23 cellular contexts compared by ENCODE assay signal in the genomic region with DNA sequence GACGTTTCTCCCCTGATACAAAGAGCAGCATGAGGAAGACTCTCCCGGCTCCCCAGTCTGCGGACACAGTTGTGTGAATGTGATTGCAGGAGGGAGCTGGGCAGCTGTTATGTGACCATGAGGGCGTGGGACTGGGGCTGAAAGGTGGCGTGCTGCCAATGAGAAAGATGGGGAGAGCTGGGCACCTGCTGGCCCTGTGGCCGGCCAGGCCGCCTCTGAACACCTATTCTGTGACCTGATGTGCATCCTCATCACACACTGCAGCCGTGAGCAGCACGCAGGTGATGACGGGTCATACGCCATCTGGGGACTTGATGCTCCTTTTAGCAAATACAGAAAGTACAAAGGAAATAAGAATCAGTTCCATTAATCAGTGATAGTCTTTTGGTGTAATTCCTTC.
"Had no signal": no experiment of that assay in that cellular context is flagged by ENCODE, and none has a peak within 500 bp of the region (broad histone marks: within the 10 kb centered on the region; RNA-seq: fewer than 3 reads in every experiment).

No MANE protein-coding gene starts in this region.

- H3K9me3 ChIP-seq: heart right ventricle, lower lobe of right lung, ovary, uterus had no signal

- H3K27me3 Mint-ChIP-seq: naive thymus-derived CD8-positive, alpha-beta T cell; stimulated activated naive B cell treated with anti-CD40 and anti-IgM and Interleukin-4, amounts not matched to agents 10 μg/mL and 1 μg/mL and 100 μg/mL, for 72 hours; type B pancreatic cell had no signal

- H3K27ac Mint-ChIP-seq: naive thymus-derived CD8-positive, alpha-beta T cell; nephron; neural progenitor cell; progenitor cell of endocrine pancreas; stimulated activated naive B cell treated with anti-CD40 and anti-IgM and Interleukin-4, amounts not matched to agents 10 μg/mL and 1 μg/mL and 100 μg/mL, for 72 hours; type B pancreatic cell had no signal

- H3K79me2 ChIP-seq: hepatocyte had no signal

- H3K9ac ChIP-seq: neural progenitor cell had no signal

- H3K4me1 ChIP-seq: heart right ventricle, lower lobe of right lung, neural progenitor cell, tibial nerve, uterus had no signal

- H3K36me3 ChIP-seq: neural progenitor cell, ovary, uterus had no signal

- H3K4me3 Mint-ChIP-seq: naive thymus-derived CD8-positive, alpha-beta T cell; nephron; neural progenitor cell; stimulated activated naive B cell treated with anti-CD40 and anti-IgM and Interleukin-4, amounts not matched to agents 10 μg/mL and 1 μg/mL and 100 μg/mL, for 72 hours; type B pancreatic cell had no signal

- H3K27ac ChIP-seq: heart right ventricle, hepatocyte, lower lobe of right lung, neural progenitor cell, ovary, skin epidermis, tibial nerve, uterus had no signal

- H3K4me2 ChIP-seq: hepatocyte, neural progenitor cell had no signal

- H3K4me3 ChIP-seq: heart right ventricle, hepatocyte, lower lobe of right lung, neural progenitor cell, ovary, skin epidermis, tibial nerve, uterus had no signal

- H2AFZ ChIP-seq: hepatocyte, neural progenitor cell had no signal

- H3K27me3 ChIP-seq: heart right ventricle, hepatocyte, neural progenitor cell, ovary, tibial nerve, uterus had no signal

- ATAC-seq: heart right ventricle; lower lobe of right lung; naive thymus-derived CD8-positive, alpha-beta T cell; right cardiac atrium; sciatic nerve; stimulated activated naive B cell treated with anti-CD40 and anti-IgM and Interleukin-4, amounts not matched to agents 10 μg/mL and 1 μg/mL and 100 μg/mL, for 72 hours; stimulated activated naive CD8-positive, alpha-beta T cell treated with anti-CD3 and anti-CD28 coated beads, Interleukin-15, Interleukin-2, amounts not matched to agents 100 U/mL and 50 U/mL, for 24 hours had no signal

- H3K9me3 Mint-ChIP-seq: nephron; stimulated activated naive B cell treated with anti-CD40 and anti-IgM and Interleukin-4, amounts not matched to agents 10 μg/mL and 1 μg/mL and 100 μg/mL, for 72 hours; type B pancreatic cell had no signal

- DNase-seq: heart right ventricle; islet precursor cell; lower lobe of right lung; mammary epithelial cell; mesenchymal stem cell; naive thymus-derived CD8-positive, alpha-beta T cell; ovary; stimulated activated CD4-positive, alpha-beta T cell treated with anti-CD3 and anti-CD28 coated beads, Interleukin-12 subunit alpha, Interleukin-12 subunit beta, amount 100 ng/mL, for 4 hours; stimulated activated CD4-positive, alpha-beta T cell treated with anti-CD3 and anti-CD28 coated beads, Interleukin-15, amount 100 ng/mL, for 24 hours; stimulated activated CD4-positive, alpha-beta T cell treated with anti-CD3 and anti-CD28 coated beads, Interleukin-2, amount 100 ng/mL, for 24 hours; stimulated activated CD4-positive, alpha-beta T cell treated with anti-CD3 and anti-CD28 coated beads, Interleukin-4, amount 100 ng/mL, for 1 hour; stimulated activated naive B cell treated with anti-CD40 and anti-IgM and Interleukin-4, amounts not matched to agents 10 μg/mL and 1 μg/mL and 100 μg/mL, for 72 hours; stimulated activated naive CD8-positive, alpha-beta T cell treated with anti-CD3 and anti-CD28 coated beads, Interleukin-15, Interleukin-2, amounts not matched to agents 100 U/mL and 50 U/mL, for 24 hours; uterus had no signal
